Comparison of ENCODE assay signal across 24 cellular contexts in genomic region chr22:35618427-35619223, GRCh38. TPM values are rescaled to one million over a fixed set of nuclear protein-coding genes. Genes with fewer than 3 reads are reported as not detected.
"Had no signal": no experiment of that assay in that cellular context is flagged by ENCODE, and none has a peak within 500 bp of the region (broad histone marks: within the 10 kb centered on the region; RNA-seq: fewer than 3 reads in every experiment).

No MANE protein-coding gene starts in this region.

- H3K27ac ChIP-seq: Peyer's patch, RWPE1 had no signal

- H3K4me3 ChIP-seq: breast epithelium, Peyer's patch had no signal

- H3K36me3 ChIP-seq: breast epithelium, Peyer's patch had no signal

- H3K9me3 ChIP-seq: breast epithelium, Peyer's patch had no signal

- H3K27me3 ChIP-seq: breast epithelium, Peyer's patch had no signal

- DNase-seq: activated B cell treated with CpG ODN at 0.5 μM for 24 hours; activated CD4-positive, alpha-beta T cell treated with anti-CD3 and anti-CD28 coated beads for 1 hour; activated CD4-positive, alpha-beta T cell treated with anti-CD3 and anti-CD28 coated beads, Interleukin-2, amount 10 ng/mL, durations not matched to agents 24 days and 14 days; activated CD4-positive, alpha-beta T cell treated with anti-CD3 and anti-CD28 coated beads, Interleukin-2, amount 50 U/mL, for 48 hours; activated CD8-positive, alpha-beta memory T cell treated with anti-CD3 and anti-CD28 coated beads, Interleukin-2, amount 10 ng/mL, durations not matched to agents 7 days and 5 days; activated effector memory CD4-positive, alpha-beta T cell treated with Interleukin-2 at 50 U/mL for 16 hours; activated naive CD4-positive, alpha-beta T cell; activated T-cell treated with anti-CD3 and anti-CD28 coated beads, Interleukin-2, amount 50 U/mL, for 24 hours; aorta; Karpas-422; NCI-H1105 treated with DMSO at 0.1 percent for 48 hours; NCI-H1436 treated with DMSO at 0.1 percent for 48 hours; NCI-H187; NCI-H2081; NCI-H510A treated with DMSO at 0.1 percent for 48 hours; NK-92 treated with Interleukin-12 subunit alpha and Interleukin-12 subunit beta, amount 100 ng/mL, for 24 hours; OCI-M1; Peyer's patch; SHP77 treated with DMSO at 0.1 percent for 48 hours; T-helper 17 cell; T-helper 9 cell had no signal

- ATAC-seq: activated CD8-positive, alpha-beta memory T cell treated with anti-CD3 and anti-CD28 coated beads, Interleukin-2, amount 10 ng/mL, durations not matched to agents 7 days and 5 days; T-helper 17 cell had no signal

RNA-seq across cellular contexts. Expression of gene MB, which starts 1.5 kb away (rescaled TPM):
- total RNA-seq: activated B cell treated with CpG ODN at 0.5 μM for 24 hours, aorta, SK-MEL-5, T-helper 17 cell had no signal
